In the genomic region with DNA sequence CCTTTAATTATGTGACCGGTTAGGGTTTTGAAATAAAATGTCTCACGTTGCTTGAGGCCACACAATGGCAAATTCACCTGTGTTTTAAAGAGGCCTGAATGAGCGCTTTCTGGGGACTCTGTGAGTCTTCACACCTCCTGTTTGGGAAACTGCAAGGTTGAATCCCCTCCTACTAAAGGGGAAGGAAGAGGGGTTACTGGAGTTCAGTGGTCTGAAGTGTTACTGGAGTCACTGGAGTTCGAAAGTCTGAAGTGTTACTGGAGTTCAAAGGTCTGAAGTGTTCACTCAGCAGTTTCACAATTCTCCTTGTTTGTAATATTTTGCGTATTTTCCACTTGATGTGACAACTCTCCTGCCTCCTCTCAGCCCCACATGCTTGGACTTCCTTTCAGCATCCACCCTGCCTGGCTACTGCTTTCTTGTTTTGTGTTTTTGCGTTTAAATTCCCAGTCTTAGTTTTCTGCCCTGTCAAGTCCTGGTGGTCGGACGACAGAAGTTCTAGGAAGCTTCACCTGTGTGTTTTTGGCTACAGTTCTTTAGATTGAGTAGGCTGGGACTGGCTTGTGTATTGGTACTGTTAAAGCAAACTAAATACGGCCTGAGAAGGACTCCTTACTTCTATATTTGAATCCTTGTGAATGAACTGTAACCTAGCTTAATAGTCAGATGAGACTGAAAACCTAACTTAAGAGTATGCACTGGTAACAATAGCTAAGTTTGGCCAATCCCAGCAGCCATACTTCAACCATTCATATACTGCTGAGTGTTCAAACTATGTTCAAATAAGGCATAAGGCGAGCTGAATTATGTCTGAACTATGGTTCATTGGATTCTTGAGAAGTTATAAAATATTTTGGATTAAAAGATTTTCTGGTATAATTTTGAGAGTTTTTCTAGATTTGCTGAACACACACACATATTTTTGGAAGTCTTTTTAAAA, we compare ENCODE assay signal across 9 cellular contexts. TPM values are rescaled to one million over a fixed set of nuclear protein-coding genes. Genes with fewer than 3 reads are reported as not detected.
A peak's percentile ranks its signal among the peaks of the same experiment; 100 is the strongest.
DNase-seq lines count a peak whose midpoint lies in the region; ATAC-seq and TF ChIP-seq lines count a peak whose summit lies in the region.
"Had no signal": no experiment of that assay in that cellular context is flagged by ENCODE, and none has a peak within 500 bp of the region (broad histone marks: within the 10 kb centered on the region; RNA-seq: fewer than 3 reads in every experiment).

No MANE protein-coding gene starts in this region.

- H3K27me3 ChIP-seq in ascending aorta (no peaks in the 10 kb centered on the region), left lung (peaks cover 0 to 23% of the 10 kb centered on the region in 2 donors), thoracic aorta (replicated peaks; ENCODE audit: insufficient read depth) (no peaks in the 10 kb centered on the region)

- DNase-seq in activated CD4-positive, alpha-beta T cell treated with anti-CD3 and anti-CD28 coated beads for 36 hours, result no peak
- DNase-seq in activated CD4-positive, alpha-beta T cell treated with anti-CD3 and anti-CD28 coated beads for 1 hour, result no peak
- DNase-seq in ascending aorta (ENCODE audit: low spot score in 2 of 2), result no peak
- DNase-seq in left lung, result peak in 1 of 2 donors; percentile 44
- DNase-seq in thoracic aorta (ENCODE audit: low spot score), result no peak
- no peak for DNase-seq in HPDE6-E6E7 (ENCODE audit: extremely low spot score)
- no peak for DNase-seq in erythroblast (lab: John Stamatoyannopoulos, UW)
- DNase-seq: COR-L47 had no signal

- H3K27me3 Mint-ChIP-seq in activated CD4-positive, alpha-beta T cell treated with anti-CD3 and anti-CD28 coated beads for 36 hours, result peaks cover 49% of the 10 kb centered on the region

- intact Hi-C loops in activated CD4-positive, alpha-beta T cell treated with anti-CD3 and anti-CD28 coated beads for 36 hours (cut with DNase I, micrococcal nuclease), result no loop called here
- intact Hi-C loops in ascending aorta (cut with DNase I), result no loop called here
- intact Hi-C loops in left lung (cut with DNase I), result no loop called here

- H3K36me3 Mint-ChIP-seq in activated CD4-positive, alpha-beta T cell treated with anti-CD3 and anti-CD28 coated beads for 36 hours (ENCODE audit: low read depth), result no peaks in the 10 kb centered on the region

- H3K27ac ChIP-seq in ascending aorta, result peak overlapping the region; percentile 66 to 92
- peak overlapping the region; percentile 97 to 98 for H3K27ac ChIP-seq in left lung
- peak overlapping the region in 1 of 2 donors; percentile 88 for H3K27ac ChIP-seq in thoracic aorta

- no peak for TF ChIP-seq POLR2A in erythroblast (IDR thresholded peaks at IDR 0.05; ENCODE audit: low read length)

- H3K36me3 ChIP-seq in ascending aorta (no peaks in the 10 kb centered on the region), left lung (no peaks in the 10 kb centered on the region), thoracic aorta (no peaks in the 10 kb centered on the region)

- H3K9me3 Mint-ChIP-seq in activated CD4-positive, alpha-beta T cell treated with anti-CD3 and anti-CD28 coated beads for 36 hours (ENCODE audit: low read depth), result no peaks in the 10 kb centered on the region

- H3K9me3 ChIP-seq in ascending aorta, result no peaks in the 10 kb centered on the region
- no peaks in the 10 kb centered on the region for H3K9me3 ChIP-seq in left lung
- H3K9me3 ChIP-seq in thoracic aorta, result no peaks in the 10 kb centered on the region

- TF ChIP-seq CTCF in ascending aorta (IDR thresholded peaks at IDR 0.05), result no peak
- TF ChIP-seq CTCF in left lung (IDR thresholded peaks at IDR 0.05), result no peak
- no peak for TF ChIP-seq CTCF in thoracic aorta (IDR thresholded peaks at IDR 0.05)

- H3K4me1 Mint-ChIP-seq in activated CD4-positive, alpha-beta T cell treated with anti-CD3 and anti-CD28 coated beads for 36 hours, result peaks cover 16% of the 10 kb centered on the region

- H3K27ac Mint-ChIP-seq in activated CD4-positive, alpha-beta T cell treated with anti-CD3 and anti-CD28 coated beads for 36 hours, result no peak overlapping the region

- H3K4me3 Mint-ChIP-seq in activated CD4-positive, alpha-beta T cell treated with anti-CD3 and anti-CD28 coated beads for 36 hours, result peak overlapping the region; percentile 2

- CTCF ChIA-PET in activated CD4-positive, alpha-beta T cell treated with anti-CD3 and anti-CD28 coated beads for 36 hours (lab: Charles Lee), result interaction anchor here (0.7 to 1.4 kb wide), 3 partner anchors 10 to 62 kb away, joined by 3 to 4 read pairs (median 4); no protein-coding TSS in a partner anchor

- H3K4me3 ChIP-seq in ascending aorta, result peak overlapping the region in 1 of 2 donors; percentile 80
- peak overlapping the region; percentile 58 to 82 for H3K4me3 ChIP-seq in left lung
- peak overlapping the region; percentile 92 for H3K4me3 ChIP-seq in thoracic aorta

- H3K4me1 ChIP-seq in ascending aorta (no peaks in the 10 kb centered on the region), left lung (peaks cover 6 to 39% of the 10 kb centered on the region in 2 donors), thoracic aorta (ENCODE audit: control insufficient read depth in 1 of 2, low read depth in 2 of 2) (peaks cover 0 to 7% of the 10 kb centered on the region in 2 donors)

- POLR2A ChIA-PET in activated CD4-positive, alpha-beta T cell treated with anti-CD3 and anti-CD28 coated beads for 36 hours (lab: Charles Lee), result no interaction called here

- ATAC-seq in activated CD4-positive, alpha-beta T cell treated with anti-CD3 and anti-CD28 coated beads for 36 hours, result no peak
- ATAC-seq in left lung (peak; percentile 61), thoracic aorta (ENCODE audit: insufficient number of reproducible peaks, low FRiP score, low read depth) (no peak), GM18498 (IDR thresholded peaks at IDR 0.05; ENCODE audit: unreplicated experiment) (no peak)

RNA-seq across cellular contexts. Expression of a gene that starts 2.0 kb away (rescaled TPM):
- total RNA-seq in activated CD4-positive, alpha-beta T cell treated with anti-CD3 and anti-CD28 coated beads for 36 hours, result not detected
- total RNA-seq in ascending aorta, result 2.7 TPM
- total RNA-seq in left lung, result 10 to 100 TPM; 27.4 to 30.6 TPM
- total RNA-seq in thoracic aorta, result 1 to 10 TPM; 4.2 to 8.0 TPM

RNA-seq across cellular contexts. Expression of a gene that starts 11.5 kb away (rescaled TPM):
- total RNA-seq in activated CD4-positive, alpha-beta T cell treated with anti-CD3 and anti-CD28 coated beads for 36 hours, result not detected
- total RNA-seq in ascending aorta (not detected), left lung (not detected), thoracic aorta (not detected)
